Comparison of ENCODE assay signal across 6 cellular contexts in the genomic region with DNA sequence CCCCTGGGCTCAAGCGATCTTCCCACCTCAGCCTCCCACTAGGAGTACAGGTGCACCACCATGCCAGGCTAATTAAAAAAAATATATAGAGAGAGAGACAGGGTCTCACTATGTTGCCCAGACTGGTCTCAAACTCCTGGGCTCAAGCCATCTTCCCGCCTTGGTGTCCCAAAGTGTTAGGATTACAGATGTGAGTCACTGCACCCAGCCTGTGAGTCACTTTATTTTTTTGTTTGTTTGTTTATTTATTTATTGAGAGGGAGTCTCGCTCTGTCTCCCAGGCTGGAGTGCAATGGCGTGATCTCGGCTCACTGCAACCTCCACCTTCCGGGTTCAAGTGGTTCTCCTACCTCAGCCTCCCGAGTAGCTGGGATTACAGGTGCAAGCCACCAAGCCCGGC. TPM values are rescaled to one million over a fixed set of nuclear protein-coding genes. Genes with fewer than 3 reads are reported as not detected.
"Had no signal": no experiment of that assay in that cellular context is flagged by ENCODE, and none has a peak within 500 bp of the region (broad histone marks: within the 10 kb centered on the region; RNA-seq: fewer than 3 reads in every experiment).

No MANE protein-coding gene starts in this region.

RNA-seq across cellular contexts. Expression of a gene that starts 8.4 kb away (rescaled TPM):
- total RNA-seq: GM23338, H1, HFFc6, HT1080 had no signal
- polyA plus RNA-seq: GM23338 had no signal

RNA-seq across cellular contexts. Expression of a gene that starts 15.6 kb away (rescaled TPM):
- polyA plus RNA-seq: IgD-negative memory B cell had no signal

RNA-seq across cellular contexts. Expression of a gene that starts 31.3 kb away (rescaled TPM):
- total RNA-seq: GM23338, HepG2, HFFc6, HT1080 had no signal
- polyA plus RNA-seq: HepG2, IgD-negative memory B cell had no signal
